Comparison of ENCODE assay signal across 22 cellular contexts in genomic region chr1:103326595-103326994, GRCh38.
A peak's percentile ranks its signal among the peaks of the same experiment; 100 is the strongest.
DNase-seq lines count a peak whose midpoint lies in the region; ATAC-seq and TF ChIP-seq lines count a peak whose summit lies in the region.
"Had no signal": no experiment of that assay in that cellular context is flagged by ENCODE, and none has a peak within 500 bp of the region (broad histone marks: within the 10 kb centered on the region; RNA-seq: fewer than 3 reads in every experiment).

No MANE protein-coding gene starts in this region.

- ATAC-seq in GM18502 (IDR thresholded peaks at IDR 0.05; ENCODE audit: poor library complexity, unreplicated experiment) (peak; percentile 13), left lobe of liver (no peak)
- ATAC-seq: CD8-positive, alpha-beta T cell; HCT116 had no signal

- peaks cover 10% of the 10 kb centered on the region for H3F3A ChIP-seq in MM.1S (ENCODE audit: insufficient read depth, low read length)

- no peak overlapping the region for H3K14ac ChIP-seq in trophoblast cell (ENCODE audit: low read length)

- TF ChIP-seq CTCF in MM.1S (IDR thresholded peaks at IDR 0.05; ENCODE audit: low read length), result no peak

- no peak overlapping the region for H3K4ac ChIP-seq in trophoblast cell (ENCODE audit: low read depth, low read length)

- H3K18ac ChIP-seq in trophoblast cell (ENCODE audit: low read length), result no peak overlapping the region

- H4K12ac ChIP-seq in trophoblast cell (ENCODE audit: low read depth, low read length), result no peak overlapping the region

- POLR2A ChIA-PET in CD4-positive, alpha-beta memory T cell (lab: Charles Lee; ENCODE audit: partially characterized antibody), result no interaction called here

- peak overlapping the region; percentile 49; the same call in 1 of the 2 replicates for H3K4me2 ChIP-seq in MM.1S (ENCODE audit: low read depth, low read length)
- H3K4me2 ChIP-seq in trophoblast cell (ENCODE audit: low read length), result no peak overlapping the region
- H3K4me2 ChIP-seq: BLaER1 had no signal

- intact Hi-C loops in CD4-positive, alpha-beta memory T cell (cut with micrococcal nuclease), result no loop called here

- no peaks in the 10 kb centered on the region for H3K79me1 ChIP-seq in trophoblast cell (ENCODE audit: low read length)

- H3K4me3 ChIP-seq in MM.1S (ENCODE audit: low read length) (no peak overlapping the region), trophoblast cell (ENCODE audit: low read depth, low read length) (no peak overlapping the region)
- H3K4me3 ChIP-seq in CD4-positive, alpha-beta memory T cell (ENCODE audit: low read length in 2 of 2), result no peak overlapping the region
- H3K4me3 ChIP-seq: BLaER1, GM12878 had no signal

- H4K91ac ChIP-seq in trophoblast cell (ENCODE audit: low read depth, low read length), result no peak overlapping the region

- H3K23ac ChIP-seq in trophoblast cell (ENCODE audit: low read length), result no peak overlapping the region

- H3K27ac ChIP-seq in MM.1S (ENCODE audit: low read length) (peak overlapping the region; percentile 83), trophoblast cell (ENCODE audit: low read depth, low read length) (no peak overlapping the region)
- no peak overlapping the region for H3K27ac ChIP-seq in CD4-positive, alpha-beta memory T cell (ENCODE audit: low read depth, low read length)
- H3K27ac ChIP-seq: BLaER1 had no signal

- no peak overlapping the region for H2AK5ac ChIP-seq in trophoblast cell (ENCODE audit: low read length)

- H2BK120ac ChIP-seq in trophoblast cell (ENCODE audit: insufficient read depth, low read length, poor library complexity), result no peak overlapping the region

- H3K36me3 ChIP-seq in MM.1S (replicated peaks; ENCODE audit: insufficient read depth, low read length) (no peaks in the 10 kb centered on the region), trophoblast cell (ENCODE audit: control insufficient read depth in 1 of 2, insufficient read depth in 2 of 2, low read length in 2 of 2) (no peaks in the 10 kb centered on the region)
- no peaks in the 10 kb centered on the region for H3K36me3 ChIP-seq in CD4-positive, alpha-beta memory T cell (ENCODE audit: insufficient read depth, low read length)
- H3K36me3 ChIP-seq: BLaER1 had no signal

- H3K9ac ChIP-seq in MM.1S (ENCODE audit: low read length), result no peak overlapping the region
- H3K9ac ChIP-seq in trophoblast cell (ENCODE audit: low read length), result no peak overlapping the region
- H3K9ac ChIP-seq: BLaER1 had no signal

- CTCF ChIA-PET in CD4-positive, alpha-beta memory T cell (lab: Charles Lee; ENCODE audit: partially characterized antibody), result interaction anchor here (1.4 kb wide), 1 partner anchor 12 kb away, joined by 3 read pairs; no protein-coding TSS in a partner anchor

- no peaks in the 10 kb centered on the region for H3K27me3 Mint-ChIP-seq in CD4-positive, alpha-beta memory T cell

- H3K36me3 Mint-ChIP-seq in CD4-positive, alpha-beta memory T cell, result no peaks in the 10 kb centered on the region
- H3K36me3 Mint-ChIP-seq: CD14-positive monocyte; CD8-positive, alpha-beta T cell had no signal

- H4K20me1 ChIP-seq in MM.1S (ENCODE audit: insufficient read depth, low read length), result no peaks in the 10 kb centered on the region
- H4K20me1 ChIP-seq: BLaER1 had no signal

- peaks cover 0 to 1% (median 0%) of the 10 kb centered on the region in 4 donors for H3K4me1 Mint-ChIP-seq in CD4-positive, alpha-beta memory T cell
- H3K4me1 Mint-ChIP-seq: CD14-positive monocyte had no signal

- peak; percentile 51 for DNase-seq in MM.1S
- DNase-seq in astrocyte of the hippocampus (ENCODE audit: low read depth, low spot score), result peak; percentile 26
- DNase-seq in trophoblast cell, result peak; percentile 46 to 66
- no peak for DNase-seq in CD4-positive, alpha-beta memory T cell
- no peak for DNase-seq in left lobe of liver (ENCODE audit: low spot score)
- no peak for DNase-seq in T-helper 9 cell
- DNase-seq in NCI-H1092 treated with DMSO at 0.1 percent for 48 hours (lab: John Stamatoyannopoulos, UW), result no peak
- DNase-seq: 8988T; CD8-positive, alpha-beta T cell; COR-L47; DMS 273 treated with DMSO at 0.1 percent for 48 hours; DMS53; DND-41; EL; GOT3; H7; HFFc6 had no signal

- H3K4me3 Mint-ChIP-seq in CD4-positive, alpha-beta memory T cell, result no peak overlapping the region
- H3K4me3 Mint-ChIP-seq: CD8-positive, alpha-beta T cell; HFFc6 had no signal

- peaks cover 0 to 15% (median 5%) of the 10 kb centered on the region in 8 donors for H3K9me3 Mint-ChIP-seq in CD4-positive, alpha-beta memory T cell

- H2BK5ac ChIP-seq in trophoblast cell (ENCODE audit: low read depth, low read length, poor library complexity), result no peak overlapping the region

- H3K9me3 ChIP-seq in MM.1S (replicated peaks; ENCODE audit: insufficient read depth, low read length), result no peaks in the 10 kb centered on the region
- peaks cover 1% of the 10 kb centered on the region for H3K9me3 ChIP-seq in trophoblast cell (ENCODE audit: insufficient read depth, low read depth, low read length)
- H3K9me3 ChIP-seq in CD4-positive, alpha-beta memory T cell (ENCODE audit: control insufficient read depth in 1 of 2, low read length in 2 of 2), result no peaks in the 10 kb centered on the region

- H2AFZ ChIP-seq in MM.1S (ENCODE audit: low read length), result peak overlapping the region; percentile 58
- no peak overlapping the region for H2AFZ ChIP-seq in trophoblast cell (ENCODE audit: insufficient read depth, low read length, poor library complexity)

- H3K4me1 ChIP-seq in MM.1S (ENCODE audit: low read length), result peaks cover 17% of the 10 kb centered on the region
- H3K4me1 ChIP-seq in trophoblast cell (ENCODE audit: control insufficient read depth in 1 of 2, insufficient read depth in 2 of 2, low read length in 2 of 2), result peaks cover 0 to 3% of the 10 kb centered on the region in 2 experiments
- no peaks in the 10 kb centered on the region for H3K4me1 ChIP-seq in CD4-positive, alpha-beta memory T cell (ENCODE audit: insufficient read depth, low read length)
- H3K4me1 ChIP-seq: BLaER1 had no signal

- no peak overlapping the region for H3K27ac Mint-ChIP-seq in CD4-positive, alpha-beta memory T cell
- H3K27ac Mint-ChIP-seq: CD14-positive monocyte; CD8-positive, alpha-beta T cell; HFFc6 had no signal

- H3K27me3 ChIP-seq in MM.1S (replicated peaks; ENCODE audit: insufficient read depth, low read length) (no peaks in the 10 kb centered on the region), trophoblast cell (ENCODE audit: insufficient read depth, low read length) (no peaks in the 10 kb centered on the region)
- H3K27me3 ChIP-seq in CD4-positive, alpha-beta memory T cell (ENCODE audit: insufficient read depth, low read length), result no peaks in the 10 kb centered on the region
- H3K27me3 ChIP-seq: BLaER1 had no signal

- H2BK12ac ChIP-seq in trophoblast cell (ENCODE audit: low read length), result no peak overlapping the region

- H4K8ac ChIP-seq in trophoblast cell (ENCODE audit: low read depth, low read length), result no peak overlapping the region

- no peaks in the 10 kb centered on the region for H3K9me2 ChIP-seq in MM.1S (replicated peaks; ENCODE audit: insufficient read depth, low read length)

- H3K79me2 ChIP-seq in MM.1S (ENCODE audit: low read length) (no peaks in the 10 kb centered on the region), trophoblast cell (ENCODE audit: control insufficient read depth, insufficient read depth, low read length, poor library complexity) (no peaks in the 10 kb centered on the region)

Comparison
In these comparisons a context has a peak if more than half of its experiments do, and no peak if none do; other contexts are left out.
1. DNase-seq: peak in MM.1S (single experiment), astrocyte of the hippocampus (single experiment) and trophoblast cell (2 of 2); none in CD4-positive, alpha-beta memory T cell (0 of 5), left lobe of liver (single experiment), T-helper 9 cell (single experiment) and NCI-H1092 treated with DMSO at 0.1 percent for 48 hours (single experiment).